In genomic region chr2:154484338-154485099, GRCh38 we compare ENCODE assay signal across 17 cellular contexts.
DNase-seq lines count a peak whose midpoint lies in the region; ATAC-seq, FAIRE-seq and TF ChIP-seq lines count a peak whose summit lies in the region.
"Had no signal": no experiment of that assay in that cellular context is flagged by ENCODE, and none has a peak within 500 bp of the region (broad histone marks: within the 10 kb centered on the region; RNA-seq: fewer than 3 reads in every experiment).

No MANE protein-coding gene starts in this region.

- no peak overlapping the region for H3K9ac ChIP-seq in HUES48 (ENCODE audit: low read depth, low read length)

- intact Hi-C loops in cardiac septum (cut with DNase I), result no loop called here
- intact Hi-C loops in natural killer cell (cut with micrococcal nuclease), result no loop called here

- H3K36me3 ChIP-seq in HUES48 (ENCODE audit: control insufficient read depth, insufficient read depth, low read length) (no peaks in the 10 kb centered on the region), hepatocyte (replicated peaks; ENCODE audit: insufficient read depth, low read depth) (no peaks in the 10 kb centered on the region), small intestine (ENCODE audit: control insufficient read depth in 2 of 2, insufficient read depth in 2 of 2, low read length in 2 of 2) (no peaks in the 10 kb centered on the region)
- H3K36me3 ChIP-seq: MG63, tibial artery had no signal

- no peak for FAIRE-seq in small intestine (lab: Jason Lieb, UNC)

- no peaks in the 10 kb centered on the region for H3K4me1 Mint-ChIP-seq in activated naive CD8-positive, alpha-beta T cell treated with anti-CD3 and anti-CD28 coated beads, Interleukin-2, amount 50 U/mL, for 24 hours
- no peaks in the 10 kb centered on the region for H3K4me1 Mint-ChIP-seq in natural killer cell

- peak; percentile 6 for DNase-seq in NCI-H510A treated with DMSO at 0.1 percent for 48 hours (lab: John Stamatoyannopoulos, UW)
- no peak for DNase-seq in NCI-H510A (lab: John Stamatoyannopoulos, UW)
- no peak for DNase-seq in hepatocyte (ENCODE audit: low spot score)
- peak; percentile 18 for DNase-seq in small intestine
- no peak for DNase-seq in activated naive CD8-positive, alpha-beta T cell treated with anti-CD3 and anti-CD28 coated beads, Interleukin-2, amount 50 U/mL, for 24 hours
- no peak for DNase-seq in cardiac septum (ENCODE audit: low spot score)
- no peak for DNase-seq in natural killer cell
- DNase-seq: activated CD4-positive, alpha-beta T cell treated with anti-CD3 and anti-CD28 coated beads, Interleukin-2, amount 50 U/mL, for 4 hours; aorta; MG63; midbrain; NCI-H524; stimulated activated CD8-positive, alpha-beta memory T cell treated with anti-CD3 and anti-CD28 coated beads, Interleukin-4, amount 100 ng/mL, for 48 hours; tibial artery had no signal

- 82% methylated on average over 4 of the region's 4 CpGs for WGBS in hepatocyte (ENCODE audit: low lambda C conversion rate, missing lambda C conversion rate)
- 14 to 65% (median 37%) methylated on average over 4 of the region's 4 CpGs for WGBS in small intestine, 3 donors

- TF ChIP-seq CTCF in hepatocyte (IDR thresholded peaks at IDR 0.05; ENCODE audit: poor library complexity) (no peak), natural killer cell (IDR thresholded peaks at IDR 0.05) (no peak)

- H3K4me3 Mint-ChIP-seq in activated naive CD8-positive, alpha-beta T cell treated with anti-CD3 and anti-CD28 coated beads, Interleukin-2, amount 50 U/mL, for 24 hours, result no peak overlapping the region
- no peak overlapping the region for H3K4me3 Mint-ChIP-seq in natural killer cell
- H3K4me3 Mint-ChIP-seq: dendritic cell treated with granulocyte-macrophage colony-stimulating factor and Interleukin-4, amounts not matched to agents 40 ng/mL and 50 ng/mL, for 4 days had no signal

- H3K27ac ChIP-seq in HUES48 (ENCODE audit: low read depth, low read length), result peak overlapping the region; percentile 68
- peak overlapping the region; percentile 32 for H3K27ac ChIP-seq in hepatocyte
- no peak overlapping the region for H3K27ac ChIP-seq in small intestine (ENCODE audit: low read depth in 1 of 2, low read length in 1 of 2)
- H3K27ac ChIP-seq: tibial artery had no signal

- no peaks in the 10 kb centered on the region for H4K20me1 ChIP-seq in hepatocyte (ENCODE audit: insufficient read depth, poor library complexity, severe bottlenecking)

- H3K9me3 Mint-ChIP-seq in activated naive CD8-positive, alpha-beta T cell treated with anti-CD3 and anti-CD28 coated beads, Interleukin-2, amount 50 U/mL, for 24 hours, result peaks cover 6% of the 10 kb centered on the region
- H3K9me3 Mint-ChIP-seq in natural killer cell, result peaks cover 4 to 9% of the 10 kb centered on the region in 2 donors
- H3K9me3 Mint-ChIP-seq: dendritic cell treated with granulocyte-macrophage colony-stimulating factor and Interleukin-4, amounts not matched to agents 40 ng/mL and 50 ng/mL, for 4 days had no signal

- H3K4me1 ChIP-seq in HUES48 (ENCODE audit: control insufficient read depth, insufficient read depth, low read length) (peaks cover 21% of the 10 kb centered on the region), hepatocyte (ENCODE audit: insufficient read depth) (peaks cover 4% of the 10 kb centered on the region), small intestine (ENCODE audit: control insufficient read depth in 2 of 2, insufficient read depth in 1 of 2, low read depth in 1 of 2, low read length in 1 of 2) (no peaks in the 10 kb centered on the region)

- no peak overlapping the region for H3K4me2 ChIP-seq in hepatocyte

- no peaks in the 10 kb centered on the region for H3K36me3 Mint-ChIP-seq in activated naive CD8-positive, alpha-beta T cell treated with anti-CD3 and anti-CD28 coated beads, Interleukin-2, amount 50 U/mL, for 24 hours (ENCODE audit: low read depth)
- H3K36me3 Mint-ChIP-seq in natural killer cell, result no peaks in the 10 kb centered on the region

- no peaks in the 10 kb centered on the region for H3K9me3 ChIP-seq in HUES48 (ENCODE audit: control insufficient read depth, insufficient read depth, low read length)
- H3K9me3 ChIP-seq in hepatocyte (ENCODE audit: low read depth), result no peaks in the 10 kb centered on the region
- H3K9me3 ChIP-seq in small intestine (ENCODE audit: control insufficient read depth, low read depth), result no peaks in the 10 kb centered on the region
- H3K9me3 ChIP-seq: MG63, tibial artery had no signal

- no peaks in the 10 kb centered on the region for H3K27me3 Mint-ChIP-seq in activated naive CD8-positive, alpha-beta T cell treated with anti-CD3 and anti-CD28 coated beads, Interleukin-2, amount 50 U/mL, for 24 hours
- no peaks in the 10 kb centered on the region for H3K27me3 Mint-ChIP-seq in natural killer cell (ENCODE audit: low read depth in 2 of 2)
- H3K27me3 Mint-ChIP-seq: dendritic cell treated with granulocyte-macrophage colony-stimulating factor and Interleukin-4, amounts not matched to agents 40 ng/mL and 50 ng/mL, for 4 days had no signal

- H3K27me3 ChIP-seq in HUES48 (ENCODE audit: control insufficient read depth, insufficient read depth, low read length) (no peaks in the 10 kb centered on the region), hepatocyte (no peaks in the 10 kb centered on the region), small intestine (ENCODE audit: control insufficient read depth in 2 of 2, insufficient read depth in 2 of 2, low read length in 2 of 2) (no peaks in the 10 kb centered on the region)
- H3K27me3 ChIP-seq: MG63, tibial artery had no signal

- H3K4me3 ChIP-seq in HUES48 (ENCODE audit: low read depth, low read length) (no peak overlapping the region), hepatocyte (no peak overlapping the region), small intestine (ENCODE audit: low read depth in 1 of 2, low read length in 2 of 2) (no peak overlapping the region)
- H3K4me3 ChIP-seq: MG63, tibial artery had no signal

- no peak overlapping the region for H3K27ac Mint-ChIP-seq in activated naive CD8-positive, alpha-beta T cell treated with anti-CD3 and anti-CD28 coated beads, Interleukin-2, amount 50 U/mL, for 24 hours
- H3K27ac Mint-ChIP-seq in natural killer cell, result no peak overlapping the region
- H3K27ac Mint-ChIP-seq: dendritic cell treated with granulocyte-macrophage colony-stimulating factor and Interleukin-4, amounts not matched to agents 40 ng/mL and 50 ng/mL, for 4 days had no signal

- ATAC-seq in activated naive CD8-positive, alpha-beta T cell treated with anti-CD3 and anti-CD28 coated beads, Interleukin-2, amount 50 U/mL, for 24 hours, result no peak
- ATAC-seq in natural killer cell, result no peak
- ATAC-seq: Right ventricle myocardium inferior had no signal

- no peaks in the 10 kb centered on the region for H3K9me2 ChIP-seq in hepatocyte (replicated peaks; ENCODE audit: insufficient read depth)

- H3K79me2 ChIP-seq in hepatocyte, result no peaks in the 10 kb centered on the region

- H2AFZ ChIP-seq in hepatocyte, result no peak overlapping the region

Comparison
In these comparisons a context has a peak if more than half of its experiments do, and no peak if none do; other contexts are left out.
1. DNase-seq: peak in NCI-H510A treated with DMSO at 0.1 percent for 48 hours (single experiment) and small intestine (single experiment); none in NCI-H510A (single experiment), hepatocyte (single experiment), activated naive CD8-positive, alpha-beta T cell treated with anti-CD3 and anti-CD28 coated beads, Interleukin-2, amount 50 U/mL, for 24 hours (single experiment), cardiac septum (single experiment) and natural killer cell (single experiment).
2. H3K27ac ChIP-seq: peak in HUES48 (single experiment) and hepatocyte (single experiment); none in small intestine (0 of 2).